In the genomic region with DNA sequence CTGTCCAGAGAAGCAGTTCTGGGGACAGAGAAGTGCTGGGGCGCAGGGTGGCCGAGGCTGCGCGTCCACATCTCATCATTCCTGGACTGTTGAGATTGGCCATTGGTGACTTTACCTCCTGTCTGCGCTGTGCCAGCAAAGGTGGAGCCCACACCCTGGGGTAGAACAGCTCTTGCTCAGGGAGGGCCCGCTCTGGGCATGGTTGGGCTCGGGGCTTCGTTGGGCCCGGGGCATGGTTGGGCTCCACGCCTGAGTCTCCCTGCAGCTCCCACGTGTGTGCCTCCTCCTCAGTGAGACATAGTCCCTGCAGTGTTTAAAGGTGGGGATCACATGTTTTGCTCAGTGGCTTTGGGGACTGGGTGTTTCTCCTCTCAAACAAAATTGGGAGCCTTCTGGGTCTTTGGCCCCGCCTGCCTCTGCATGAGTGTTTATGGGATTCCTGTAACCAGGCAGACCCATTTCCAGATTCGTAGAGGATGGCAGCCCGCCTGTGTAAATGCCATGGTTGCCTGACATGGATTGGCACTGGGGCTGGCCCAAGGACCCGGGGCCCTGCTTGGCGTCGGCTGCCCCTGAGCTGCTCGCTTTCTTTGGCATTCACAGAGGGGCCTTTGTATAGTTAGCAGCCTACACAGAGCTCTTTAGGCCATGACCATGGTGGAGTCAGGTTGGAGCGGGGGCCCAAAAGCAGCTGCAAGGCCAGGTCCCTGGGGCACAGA, we compare ENCODE assay signal across 27 cellular contexts.
"Had no signal": no experiment of that assay in that cellular context is flagged by ENCODE, and none has a peak within 500 bp of the region (broad histone marks: within the 10 kb centered on the region; RNA-seq: fewer than 3 reads in every experiment).

No MANE protein-coding gene starts in this region.

- H3K4me1 ChIP-seq: adrenal gland, parathyroid adenoma, psoas muscle had no signal

- H3K9me3 ChIP-seq: adrenal gland, psoas muscle had no signal

- H3K36me3 Mint-ChIP-seq: activated naive CD8-positive, alpha-beta T cell treated with anti-CD3 and anti-CD28 coated beads for 36 hours; immature natural killer cell; naive thymus-derived CD8-positive, alpha-beta T cell had no signal

- H3K27ac ChIP-seq: adrenal gland, brain microvascular endothelial cell, coronary artery, dorsolateral prefrontal cortex, parathyroid adenoma, psoas muscle had no signal

- H3K27me3 ChIP-seq: adrenal gland, brain microvascular endothelial cell had no signal

- H3K9me3 Mint-ChIP-seq: activated naive CD4-positive, alpha-beta T cell treated with anti-CD3 and anti-CD28 coated beads for 36 hours; activated naive CD8-positive, alpha-beta T cell treated with anti-CD3 and anti-CD28 coated beads for 36 hours; activated T-helper 1 cell treated with anti-CD3 and anti-CD28 coated beads, Interleukin-12 subunit alpha, Interleukin-12 subunit beta, Interleukin-2, Interleukin-4 antibody, amounts not matched to agents 30 ng/mL and 10 ng/mL and 1 ng/mL, durations not matched to agents 14 hours and 24 hours and 36 hours; immature natural killer cell; naive thymus-derived CD8-positive, alpha-beta T cell; neural crest cell had no signal

- H3K4me3 ChIP-seq: adrenal gland, coronary artery, dorsolateral prefrontal cortex, psoas muscle had no signal

- H3K27ac Mint-ChIP-seq: activated naive CD4-positive, alpha-beta T cell treated with anti-CD3 and anti-CD28 coated beads for 36 hours; activated naive CD8-positive, alpha-beta T cell treated with anti-CD3 and anti-CD28 coated beads for 36 hours; activated T-helper 1 cell treated with anti-CD3 and anti-CD28 coated beads, Interleukin-12 subunit alpha, Interleukin-12 subunit beta, Interleukin-2, Interleukin-4 antibody, amounts not matched to agents 30 ng/mL and 10 ng/mL and 1 ng/mL, durations not matched to agents 14 hours and 24 hours and 36 hours; immature natural killer cell had no signal

- DNase-seq: activated CD4-positive, alpha-beta T cell treated with anti-CD3 and anti-CD28 coated beads for 4 hours; activated CD4-positive, alpha-beta T cell treated with anti-CD3 and anti-CD28 coated beads, Interleukin-2, amount 50 U/mL, for 4 hours; activated effector memory CD4-positive, alpha-beta T cell treated with anti-CD3 and anti-CD28 coated beads, Interleukin-2, amount 50 U/mL, for 16 hours; activated naive CD4-positive, alpha-beta T cell treated with anti-CD3 and anti-CD28 coated beads for 36 hours; activated naive CD8-positive, alpha-beta T cell treated with anti-CD3 and anti-CD28 coated beads for 36 hours; activated T-cell treated with anti-CD3 and anti-CD28 coated beads, Interleukin-2, amount 50 U/mL, for 1 hour; adrenal gland; brain microvascular endothelial cell; dorsolateral prefrontal cortex; effector memory CD4-positive, alpha-beta T cell; foreskin fibroblast; hypothalamus; immature natural killer cell; kidney; left colon; midbrain; naive thymus-derived CD8-positive, alpha-beta T cell; occipital lobe; psoas muscle; stimulated activated CD4-positive, alpha-beta T cell treated with anti-CD3 and anti-CD28 coated beads, Interleukin-15, amount 100 ng/mL, for 24 hours; stimulated activated CD4-positive, alpha-beta T cell treated with anti-CD3 and anti-CD28 coated beads, Interleukin-2, amount 100 ng/mL, for 24 hours; stimulated activated naive CD4-positive, alpha-beta T cell treated with Interleukin-2 at 50 U/mL for 16 hours; substantia nigra had no signal

- H3K4me1 Mint-ChIP-seq: activated naive CD8-positive, alpha-beta T cell treated with anti-CD3 and anti-CD28 coated beads for 36 hours; immature natural killer cell; naive thymus-derived CD8-positive, alpha-beta T cell had no signal

- H3K4me3 Mint-ChIP-seq: activated naive CD4-positive, alpha-beta T cell treated with anti-CD3 and anti-CD28 coated beads for 36 hours; activated naive CD8-positive, alpha-beta T cell treated with anti-CD3 and anti-CD28 coated beads for 36 hours; activated T-helper 1 cell treated with anti-CD3 and anti-CD28 coated beads, Interleukin-12 subunit alpha, Interleukin-12 subunit beta, Interleukin-2, Interleukin-4 antibody, amounts not matched to agents 30 ng/mL and 10 ng/mL and 1 ng/mL, durations not matched to agents 14 hours and 24 hours and 36 hours; immature natural killer cell; naive thymus-derived CD8-positive, alpha-beta T cell; neural crest cell had no signal

- ATAC-seq: left colon; naive thymus-derived CD8-positive, alpha-beta T cell; psoas muscle had no signal

- H3K36me3 ChIP-seq: adrenal gland, brain microvascular endothelial cell had no signal
